In genomic region chr9:92669890-92670708, GRCh38 we compare ENCODE assay signal across 8 cellular contexts. TPM values are rescaled to one million over a fixed set of nuclear protein-coding genes. Genes with fewer than 3 reads are reported as not detected.
DNase-seq lines count a peak whose midpoint lies in the region; ATAC-seq lines count a peak whose summit lies in the region.

TSS of gene IPPK (minus strand) at chr9:92670131. CDS start at chr9:92669988, 143 bp downstream.

- peak; percentile 98 for DNase-seq in DMS153 (lab: John Stamatoyannopoulos, UW)
- peak; percentile 99 for DNase-seq in OCI-M1 (lab: John Stamatoyannopoulos, UW)
- DNase-seq in activated T-cell treated with anti-CD3 and anti-CD28 coated beads for 4 hours = peak; percentile 96
- peak; percentile 99 for DNase-seq in epidermal melanocyte (ENCODE audit: insufficient read length, low spot score)
- DNase-seq in middle frontal gyrus (ENCODE audit: extremely low spot score, low spot score) = peak; percentile 98
- peak; percentile 95 to 96 for DNase-seq in stimulated activated CD8-positive, alpha-beta memory T cell treated with anti-CD3 and anti-CD28 coated beads, Interleukin-2, amount 100 ng/mL, for 1 hour (ENCODE audit: low read depth in 2 of 2)

- peak within 1 kb of the TSS; percentile 94 to 97 (median 96) for H3K27ac Mint-ChIP-seq in IgD-negative memory B cell

- H3K9me3 Mint-ChIP-seq in IgD-negative memory B cell = no peaks in the 10 kb centered on the region

- H3K4me1 Mint-ChIP-seq in IgD-negative memory B cell = peaks cover 5 to 28% (median 17%) of the 10 kb centered on the region in 3 donors

- peak; percentile 91 for ATAC-seq in GM21576 (IDR thresholded peaks at IDR 0.05; ENCODE audit: unreplicated experiment)

- peaks cover 6% of the 10 kb centered on the region for H3K36me3 Mint-ChIP-seq in IgD-negative memory B cell

- H3K27me3 Mint-ChIP-seq in IgD-negative memory B cell = no peaks in the 10 kb centered on the region

- H3K4me3 Mint-ChIP-seq in IgD-negative memory B cell = peak within 1 kb of the TSS; percentile 92 to 97 (median 96)

RNA-seq across cellular contexts. Expression of gene IPPK, which starts in this region (rescaled TPM):
- polyA plus RNA-seq in IgD-negative memory B cell = 5.2 TPM

Comparison
In these comparisons a context has a peak if more than half of its experiments do, and no peak if none do; other contexts are left out.
1. Peak in every context shown above with its lines: DNase-seq and ATAC-seq.